5 cellular contexts compared by ENCODE assay signal in genomic region chr9:136726631-136727191, GRCh38.
A peak's percentile ranks its signal among the peaks of the same experiment; 100 is the strongest.
DNase-seq lines count a peak whose midpoint lies in the region; ATAC-seq lines count a peak whose summit lies in the region.

No MANE protein-coding gene starts in this region.

- ATAC-seq in HG03378 (IDR thresholded peaks at IDR 0.05; ENCODE audit: unreplicated experiment): no peak

- H3K9me3 ChIP-seq in HUES6 (ENCODE audit: control insufficient read depth, insufficient read depth, low read depth, low read length) (no peaks in the 10 kb centered on the region), iPS-18c (ENCODE audit: control insufficient read depth, insufficient read depth, low read length) (no peaks in the 10 kb centered on the region)

- peak overlapping the region; percentile 0 for H3K9ac ChIP-seq in HUES6 (ENCODE audit: low read length)

- H3K4me1 ChIP-seq in HUES6 (ENCODE audit: control insufficient read depth, insufficient read depth, low read length): peaks cover 19% of the 10 kb centered on the region; the same call in 1 of the 2 replicates

- DNase-seq in activated CD4-positive, alpha-beta T cell treated with anti-CD3 and anti-CD28 coated beads, Interleukin-2, amount 50 U/mL, for 4 hours: peak; percentile 39 to 40
- no peak for DNase-seq in NCI-H2107 treated with DMSO at 0.1 percent for 48 hours (lab: John Stamatoyannopoulos, UW; ENCODE audit: unreplicated experiment)

- peaks cover 7% of the 10 kb centered on the region; the same call in 1 of the 2 replicates for H3K27me3 ChIP-seq in HUES6 (ENCODE audit: control insufficient read depth, insufficient read depth, low read length)

- peak overlapping the region; percentile 99 for H3K4me3 ChIP-seq in HUES6 (ENCODE audit: low read depth, low read length)
- H3K4me3 ChIP-seq in iPS-18c (ENCODE audit: insufficient read depth, low read depth, low read length): peak overlapping the region; percentile 97

- H3K27ac ChIP-seq in HUES6 (ENCODE audit: low read depth, low read length): no peak overlapping the region

- H3K36me3 ChIP-seq in HUES6 (ENCODE audit: control insufficient read depth, insufficient read depth, low read length): peaks cover 48% of the 10 kb centered on the region
